9 cellular contexts compared by ENCODE assay signal in the genomic region with DNA sequence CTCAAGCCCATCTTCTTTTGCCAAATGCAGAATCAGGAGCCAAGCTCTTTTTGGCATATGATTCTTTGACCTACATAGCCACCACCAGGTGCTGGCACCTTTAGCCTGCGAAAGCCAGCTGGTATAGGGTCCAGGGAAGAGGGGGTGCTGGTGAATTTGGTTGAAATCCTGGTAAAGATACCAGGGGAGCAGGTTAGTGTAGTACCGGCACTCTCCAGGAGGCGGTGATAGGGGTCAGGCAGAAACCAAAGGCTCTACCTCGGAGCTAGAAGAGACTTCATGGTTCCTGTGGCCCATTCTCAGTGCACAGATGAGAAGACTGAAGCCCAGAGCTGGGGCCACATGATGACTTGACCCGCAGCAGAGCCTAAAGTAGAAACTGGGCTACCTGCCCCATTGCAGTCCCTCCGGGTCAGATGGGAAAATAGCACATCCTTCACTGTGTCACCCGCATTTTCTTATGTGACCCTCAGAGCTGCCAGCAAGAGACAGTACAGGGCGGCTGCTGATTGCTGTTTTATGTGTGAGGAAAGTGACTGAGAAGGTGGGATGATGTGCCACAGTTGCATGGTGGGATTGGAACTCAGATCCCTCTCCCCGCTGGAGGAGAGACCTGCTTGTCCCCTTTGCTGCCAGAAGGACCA.
A peak's percentile ranks its signal among the peaks of the same experiment; 100 is the strongest.
DNase-seq lines count a peak whose midpoint lies in the region; ATAC-seq and TF ChIP-seq lines count a peak whose summit lies in the region.
"Had no signal": no experiment of that assay in that cellular context is flagged by ENCODE, and none has a peak within 500 bp of the region (broad histone marks: within the 10 kb centered on the region; RNA-seq: fewer than 3 reads in every experiment).

No MANE protein-coding gene starts in this region.

- peak overlapping the region; percentile 89 for H3K27ac Mint-ChIP-seq in central memory CD8-positive, alpha-beta T cell (ENCODE audit: low read depth)
- peak overlapping the region; percentile 81 for H3K27ac Mint-ChIP-seq in memory B cell
- peak overlapping the region; percentile 58 for H3K27ac Mint-ChIP-seq in stimulated activated effector memory CD8-positive, alpha-beta T cell treated with anti-CD3 and anti-CD28 coated beads, Interleukin-12 subunit alpha, Interleukin-12 subunit beta, amount 100 ng/mL, for 72 hours

- no peak for DNase-seq in LNCaP clone FGC (ENCODE audit: low read depth)
- DNase-seq in activated CD4-positive, CD25-positive, alpha-beta regulatory T cell treated with anti-CD3 and anti-CD28 coated beads, Interleukin-2, amount 50 U/mL, for 72 hours, result peak; percentile 68
- peak; percentile 57 to 88 for DNase-seq in central memory CD8-positive, alpha-beta T cell (ENCODE audit: low spot score in 2 of 2)
- peak; percentile 82 to 91 for DNase-seq in memory B cell (ENCODE audit: low spot score in 2 of 2)
- DNase-seq in stimulated activated effector memory CD8-positive, alpha-beta T cell treated with anti-CD3 and anti-CD28 coated beads, Interleukin-12 subunit alpha, Interleukin-12 subunit beta, amount 100 ng/mL, for 72 hours (ENCODE audit: low spot score in 2 of 2), result peak; percentile 69 to 87
- no peak for DNase-seq in HPDE6-E6E7 (ENCODE audit: extremely low spot score)

- no peaks in the 10 kb centered on the region for H3K27me3 Mint-ChIP-seq in central memory CD8-positive, alpha-beta T cell
- H3K27me3 Mint-ChIP-seq in memory B cell, result no peaks in the 10 kb centered on the region
- H3K27me3 Mint-ChIP-seq: dendritic cell treated with granulocyte-macrophage colony-stimulating factor and Interleukin-4, amounts not matched to agents 40 ng/mL and 50 ng/mL, for 4 days had no signal

- peaks cover 52% of the 10 kb centered on the region for H3K36me3 Mint-ChIP-seq in central memory CD8-positive, alpha-beta T cell (ENCODE audit: insufficient read depth)
- peaks cover 12% of the 10 kb centered on the region for H3K36me3 Mint-ChIP-seq in memory B cell
- peaks cover 75% of the 10 kb centered on the region for H3K36me3 Mint-ChIP-seq in stimulated activated effector memory CD8-positive, alpha-beta T cell treated with anti-CD3 and anti-CD28 coated beads, Interleukin-12 subunit alpha, Interleukin-12 subunit beta, amount 100 ng/mL, for 72 hours

- TF ChIP-seq CTCF in GM12801 (IDR thresholded peaks at IDR 0.05; ENCODE audit: extremely low read depth, insufficient read length) (peak; percentile 82), LNCaP clone FGC (IDR thresholded peaks at IDR 0.05; ENCODE audit: control insufficient read depth, extremely low read depth, insufficient read depth) (peak; percentile 72)

- H3K4me1 Mint-ChIP-seq in central memory CD8-positive, alpha-beta T cell, result peaks cover 74% of the 10 kb centered on the region
- peaks cover 36% of the 10 kb centered on the region for H3K4me1 Mint-ChIP-seq in memory B cell
- H3K4me1 Mint-ChIP-seq in stimulated activated effector memory CD8-positive, alpha-beta T cell treated with anti-CD3 and anti-CD28 coated beads, Interleukin-12 subunit alpha, Interleukin-12 subunit beta, amount 100 ng/mL, for 72 hours, result peaks cover 65% of the 10 kb centered on the region

- H3K4me3 Mint-ChIP-seq in central memory CD8-positive, alpha-beta T cell, result peak overlapping the region; percentile 42
- no peak overlapping the region for H3K4me3 Mint-ChIP-seq in memory B cell
- H3K4me3 Mint-ChIP-seq in stimulated activated effector memory CD8-positive, alpha-beta T cell treated with anti-CD3 and anti-CD28 coated beads, Interleukin-12 subunit alpha, Interleukin-12 subunit beta, amount 100 ng/mL, for 72 hours, result no peak overlapping the region
- H3K4me3 Mint-ChIP-seq: dendritic cell treated with granulocyte-macrophage colony-stimulating factor and Interleukin-4, amounts not matched to agents 40 ng/mL and 50 ng/mL, for 4 days had no signal

- no peaks in the 10 kb centered on the region for H3K9me3 Mint-ChIP-seq in central memory CD8-positive, alpha-beta T cell
- no peaks in the 10 kb centered on the region for H3K9me3 Mint-ChIP-seq in memory B cell
- no peaks in the 10 kb centered on the region for H3K9me3 Mint-ChIP-seq in stimulated activated effector memory CD8-positive, alpha-beta T cell treated with anti-CD3 and anti-CD28 coated beads, Interleukin-12 subunit alpha, Interleukin-12 subunit beta, amount 100 ng/mL, for 72 hours
- H3K9me3 Mint-ChIP-seq: dendritic cell treated with granulocyte-macrophage colony-stimulating factor and Interleukin-4, amounts not matched to agents 40 ng/mL and 50 ng/mL, for 4 days had no signal

- H3K4me3 ChIP-seq in LNCaP clone FGC (ENCODE audit: low read depth, low read length), result no peak overlapping the region

- no peak for ATAC-seq in central memory CD8-positive, alpha-beta T cell (replicated peaks; ENCODE audit: extremely low read depth, poor library complexity, severe bottlenecking)
- peak; percentile 72 for ATAC-seq in memory B cell (ENCODE audit: low read depth)
- ATAC-seq in stimulated activated effector memory CD8-positive, alpha-beta T cell treated with anti-CD3 and anti-CD28 coated beads, Interleukin-12 subunit alpha, Interleukin-12 subunit beta, amount 100 ng/mL, for 72 hours, result peak; percentile 61
- ATAC-seq in HG03442 (IDR thresholded peaks at IDR 0.05; ENCODE audit: unreplicated experiment), result no peak

Comparison
In these comparisons a context has a peak if more than half of its experiments do, and no peak if none do; other contexts are left out.
1. DNase-seq: peak in activated CD4-positive, CD25-positive, alpha-beta regulatory T cell treated with anti-CD3 and anti-CD28 coated beads, Interleukin-2, amount 50 U/mL, for 72 hours (single experiment), central memory CD8-positive, alpha-beta T cell (2 of 2), memory B cell (2 of 2) and stimulated activated effector memory CD8-positive, alpha-beta T cell treated with anti-CD3 and anti-CD28 coated beads, Interleukin-12 subunit alpha, Interleukin-12 subunit beta, amount 100 ng/mL, for 72 hours (2 of 2); none in LNCaP clone FGC (single experiment) and HPDE6-E6E7 (single experiment).
2. ATAC-seq: peak in memory B cell (single experiment) and stimulated activated effector memory CD8-positive, alpha-beta T cell treated with anti-CD3 and anti-CD28 coated beads, Interleukin-12 subunit alpha, Interleukin-12 subunit beta, amount 100 ng/mL, for 72 hours (single experiment); none in central memory CD8-positive, alpha-beta T cell (single experiment) and HG03442 (single experiment).
3. Peak in every context shown above with its lines, with median percentiles within 50 percentile points of each other: H3K27ac Mint-ChIP-seq.